ENCODE assay signal across 8 cellular contexts in genomic region chr5:131634666-131634995, GRCh38. TPM values are rescaled to one million over a fixed set of nuclear protein-coding genes. Genes with fewer than 3 reads are reported as not detected.
DNase-seq lines count a peak whose midpoint lies in the region; ATAC-seq and TF ChIP-seq lines count a peak whose summit lies in the region.

No MANE protein-coding gene starts in this region.

- peak overlapping the region; percentile 96 for H3K27ac Mint-ChIP-seq in glutamatergic neuron (ENCODE audit: unreplicated experiment)

- H3K36me3 Mint-ChIP-seq in glutamatergic neuron (ENCODE audit: unreplicated experiment), result no peaks in the 10 kb centered on the region

- peak overlapping the region; percentile 85 for H3K9ac ChIP-seq in parathyroid adenoma

- H3K36me3 ChIP-seq in parathyroid adenoma (ENCODE audit: control insufficient read depth, insufficient read depth, low read length), result no peaks in the 10 kb centered on the region
- no peaks in the 10 kb centered on the region for H3K36me3 ChIP-seq in aorta (ENCODE audit: control insufficient read depth in 1 of 2, insufficient read depth in 2 of 2, low read length in 1 of 2)

- peaks cover 18% of the 10 kb centered on the region for H3K4me1 ChIP-seq in parathyroid adenoma
- H3K4me1 ChIP-seq in aorta (ENCODE audit: control insufficient read depth in 1 of 2, insufficient read depth in 2 of 2, low read length in 2 of 2), result peaks cover 0 to 5% of the 10 kb centered on the region in 2 donors

- peak overlapping the region; percentile 87 for H2AFZ ChIP-seq in parathyroid adenoma

- ATAC-seq in GM18861 (IDR thresholded peaks at IDR 0.05; ENCODE audit: unreplicated experiment) (peak; percentile 18), HG03103 (IDR thresholded peaks at IDR 0.05; ENCODE audit: low read depth, unreplicated experiment) (peak; percentile 12), aorta (ENCODE audit: low FRiP score) (peak; percentile 67)

- H3K79me2 ChIP-seq in parathyroid adenoma, result peaks cover 43% of the 10 kb centered on the region

- peak overlapping the region; percentile 99 for H3K27ac ChIP-seq in parathyroid adenoma
- peak overlapping the region; percentile 86 to 89 for H3K27ac ChIP-seq in aorta (ENCODE audit: low read depth in 1 of 2, low read length in 2 of 2)

- no peaks in the 10 kb centered on the region for H3K9me3 ChIP-seq in parathyroid adenoma (ENCODE audit: control insufficient read depth, low read length)
- no peaks in the 10 kb centered on the region for H3K9me3 ChIP-seq in aorta (ENCODE audit: control insufficient read depth, low read length)

- peak overlapping the region; percentile 77 for H3K4me2 ChIP-seq in parathyroid adenoma (ENCODE audit: low read length)

- H3K9me3 Mint-ChIP-seq in glutamatergic neuron (ENCODE audit: unreplicated experiment), result peaks cover 12% of the 10 kb centered on the region

- H3K27me3 Mint-ChIP-seq in glutamatergic neuron (ENCODE audit: unreplicated experiment), result peaks cover 7% of the 10 kb centered on the region

- TF ChIP-seq CTCF in AG10803 (conservative IDR thresholded peaks at IDR 0.05; ENCODE audit: low read length) (peak; percentile 31), glutamatergic neuron (IDR thresholded peaks at IDR 0.05; ENCODE audit: partially characterized antibody, unreplicated experiment) (no peak), parathyroid adenoma (IDR thresholded peaks at IDR 0.05) (no peak)

- peaks cover 11% of the 10 kb centered on the region for H3K4me1 Mint-ChIP-seq in glutamatergic neuron (ENCODE audit: low read depth, unreplicated experiment)

- WGBS in aorta, 2 donors, result 0% methylated on average over 21 of the region's 21 CpGs

- intact Hi-C loops in aorta (cut with DNase I), result no loop called here

- H3K27me3 ChIP-seq in parathyroid adenoma (ENCODE audit: control insufficient read depth, insufficient read depth, low read length), result no peaks in the 10 kb centered on the region
- no peaks in the 10 kb centered on the region for H3K27me3 ChIP-seq in aorta (ENCODE audit: control insufficient read depth in 1 of 2, insufficient read depth in 2 of 2, low read length in 1 of 2)

- peak overlapping the region; percentile 98 for H3K4me3 Mint-ChIP-seq in glutamatergic neuron (ENCODE audit: unreplicated experiment)

- H3K4me3 ChIP-seq in AG10803 (ENCODE audit: low read length) (peak overlapping the region; percentile 92), parathyroid adenoma (ENCODE audit: low read depth, low read length) (peak overlapping the region; percentile 86), aorta (ENCODE audit: low read length in 2 of 2) (peak overlapping the region; percentile 56 to 57)

- DNase-seq in AG10803 (ENCODE audit: low read depth), result peak; percentile 49
- peak; percentile 84 for DNase-seq in OCI-M1 (lab: John Stamatoyannopoulos, UW)
- DNase-seq in activated gamma-delta T cell treated with anti-CD3 and anti-CD28 coated beads, Interleukin-2, amount 50 U/mL, for 16 hours (ENCODE audit: low read depth), result peak; percentile 37
- peak; percentile 76 for DNase-seq in glutamatergic neuron
- peak; percentile 77 to 84 for DNase-seq in aorta

RNA-seq across cellular contexts. Expression of gene RAPGEF6, which starts 0.4 kb away (rescaled TPM):
- total RNA-seq in glutamatergic neuron (ENCODE audit: unreplicated experiment) (278 TPM), aorta (10 to 100 TPM; 26.1 to 26.6 TPM)
- polyA plus RNA-seq in aorta, result 1 to 10 TPM; 2.1 to 4.1 TPM

Comparison
In these comparisons a context has a peak if more than half of its experiments do, and no peak if none do; other contexts are left out.
1. Peak in every context shown above with its lines: DNase-seq, ATAC-seq, H3K4me3 ChIP-seq and H3K27ac ChIP-seq.
2. ATAC-seq: peak in every context shown above with its lines; median percentile 67 in aorta; 18 in GM18861; 12 in HG03103.
3. RNA of gene RAPGEF6, which starts 0.4 kb away (total RNA-seq): 278 TPM in glutamatergic neuron (single experiment); 26.1 to 26.6 TPM in aorta; every median in the first group is over 10 times any median in the second.